In genomic region chr2:55621802-55622201, GRCh38 we compare ENCODE assay signal across 16 cellular contexts. TPM values are rescaled to one million over a fixed set of nuclear protein-coding genes. Genes with fewer than 3 reads are reported as not detected.
DNase-seq lines count a peak whose midpoint lies in the region; ATAC-seq, FAIRE-seq and TF ChIP-seq lines count a peak whose summit lies in the region.
"Had no signal": no experiment of that assay in that cellular context is flagged by ENCODE, and none has a peak within 500 bp of the region (broad histone marks: within the 10 kb centered on the region; RNA-seq: fewer than 3 reads in every experiment).

No MANE protein-coding gene starts in this region.

- peak overlapping the region; percentile 55 for H3K4me3 ChIP-seq in CD4-positive, CD25-positive, alpha-beta regulatory T cell (ENCODE audit: low read depth, low read length)
- H3K4me3 ChIP-seq in K562 (no peak overlapping the region), neural progenitor cell (no peak overlapping the region)

- no peaks in the 10 kb centered on the region for H3K27me3 ChIP-seq in CD4-positive, CD25-positive, alpha-beta regulatory T cell (ENCODE audit: control insufficient read depth, insufficient read depth, low read length)
- H3K27me3 ChIP-seq in K562 (ENCODE audit: control insufficient read depth in 2 of 2, insufficient read depth in 2 of 2, low read length in 2 of 2) (no peaks in the 10 kb centered on the region), neural progenitor cell (no peaks in the 10 kb centered on the region)

- no peak for FAIRE-seq in K562 (lab: Jason Lieb, UNC)
- FAIRE-seq: D721Med, GM18507 had no signal

- H4K20me1 ChIP-seq in K562 (replicated peaks; ENCODE audit: control insufficient read depth, insufficient read depth, low read length) (peaks cover 12% of the 10 kb centered on the region; the same call in 1 of the 2 replicates), neural progenitor cell (ENCODE audit: low read depth) (peaks cover 14% of the 10 kb centered on the region)

- no peaks in the 10 kb centered on the region for H3K9me3 ChIP-seq in CD4-positive, CD25-positive, alpha-beta regulatory T cell (ENCODE audit: control insufficient read depth in 2 of 2, low read length in 2 of 2)
- H3K9me3 ChIP-seq in K562 (replicated peaks; ENCODE audit: control insufficient read depth, insufficient read depth, low read depth, low read length) (no peaks in the 10 kb centered on the region), neural progenitor cell (ENCODE audit: low read depth) (no peaks in the 10 kb centered on the region)

- BruUV-seq in K562 (replicated peaks; lab: Mats Ljungman, UMichigan): no TSS peak

- H3K9ac ChIP-seq in K562 (ENCODE audit: insufficient read depth in 1 of 2, low read depth in 2 of 2, low read length in 2 of 2) (peak overlapping the region in 1 of 2 experiments; percentile 73; a peak in 2 of 4 replicates), neural progenitor cell (no peak overlapping the region)

- no peak overlapping the region for H3K27ac ChIP-seq in CD4-positive, CD25-positive, alpha-beta regulatory T cell (ENCODE audit: insufficient read depth, low read length, poor library complexity, severe bottlenecking)
- H3K27ac ChIP-seq in K562 (ENCODE audit: extremely low read depth, low read depth, low read length): no peak overlapping the region
- H3K27ac ChIP-seq in neural progenitor cell: no peak overlapping the region
- H3K27ac ChIP-seq: 22Rv1 had no signal

- peaks cover 60% of the 10 kb centered on the region for H3K4me1 Mint-ChIP-seq in activated T-cell treated with anti-CD3 and anti-CD28 coated beads, Interleukin-2, amount 50 U/mL, for 24 hours (ENCODE audit: low read depth)
- H3K4me1 Mint-ChIP-seq in CD4-positive, CD25-positive, alpha-beta regulatory T cell: peaks cover 23 to 59% (median 43%) of the 10 kb centered on the region in 4 donors
- peaks cover 19% of the 10 kb centered on the region for H3K4me1 Mint-ChIP-seq in neural progenitor cell

- peaks cover 64% of the 10 kb centered on the region for H3K4me1 ChIP-seq in CD4-positive, CD25-positive, alpha-beta regulatory T cell (ENCODE audit: control insufficient read depth, insufficient read depth, low read length, poor library complexity, severe bottlenecking)
- H3K4me1 ChIP-seq in K562 (replicated peaks in 1 of 2; ENCODE audit: control insufficient read depth in 2 of 2, insufficient read depth in 2 of 2, low read length in 2 of 2) (peaks cover 6 to 20% of the 10 kb centered on the region in 2 experiments; a peak in 4 of 5 replicates), neural progenitor cell (peaks cover 16% of the 10 kb centered on the region)

- peaks cover 66% of the 10 kb centered on the region for H3K36me3 Mint-ChIP-seq in activated T-cell treated with anti-CD3 and anti-CD28 coated beads, Interleukin-2, amount 50 U/mL, for 24 hours (ENCODE audit: low read depth)
- peaks cover 25% of the 10 kb centered on the region for H3K36me3 Mint-ChIP-seq in CD4-positive, CD25-positive, alpha-beta regulatory T cell
- H3K36me3 Mint-ChIP-seq in neural progenitor cell: peaks cover 6% of the 10 kb centered on the region

- H3K27me3 Mint-ChIP-seq in activated T-cell treated with anti-CD3 and anti-CD28 coated beads, Interleukin-2, amount 50 U/mL, for 24 hours: no peaks in the 10 kb centered on the region
- no peaks in the 10 kb centered on the region for H3K27me3 Mint-ChIP-seq in CD4-positive, CD25-positive, alpha-beta regulatory T cell
- H3K27me3 Mint-ChIP-seq in neural progenitor cell (ENCODE audit: insufficient read depth, low read depth): peaks cover 2% of the 10 kb centered on the region

- intact Hi-C loops in K562 (cut with micrococcal nuclease): no loop called here

- DNase-seq in activated T-cell treated with anti-CD3 and anti-CD28 coated beads, Interleukin-2, amount 50 U/mL, for 24 hours: no peak
- DNase-seq in activated T-cell treated with anti-CD3 and anti-CD28 coated beads, Interleukin-2, amount 50 U/mL, for 48 hours: no peak
- no peak for DNase-seq in CD4-positive, CD25-positive, alpha-beta regulatory T cell
- DNase-seq in K562 (ENCODE audit: extremely low read depth in 1 of 4, low spot score in 3 of 4) (no peak), neural progenitor cell (ENCODE audit: low spot score) (no peak), NCI-H2029 treated with DMSO at 0.1 percent for 48 hours (lab: John Stamatoyannopoulos, UW) (no peak), cortex of kidney (lab: John Stamatoyannopoulos, UW) (no peak)
- DNase-seq: C1 segment of cervical spinal cord; CD8-positive, alpha-beta T cell; COR-L47; GOT3; H9 had no signal

- H3K27ac Mint-ChIP-seq in activated T-cell treated with anti-CD3 and anti-CD28 coated beads, Interleukin-2, amount 50 U/mL, for 24 hours: peak overlapping the region; percentile 13
- H3K27ac Mint-ChIP-seq in CD4-positive, CD25-positive, alpha-beta regulatory T cell: peak overlapping the region in 1 of 3 donors; percentile 81
- no peak overlapping the region for H3K27ac Mint-ChIP-seq in neural progenitor cell

- H3K36me3 ChIP-seq in CD4-positive, CD25-positive, alpha-beta regulatory T cell (ENCODE audit: control insufficient read depth, insufficient read depth, low read length): peaks cover 21% of the 10 kb centered on the region
- H3K36me3 ChIP-seq in K562 (ENCODE audit: control insufficient read depth, insufficient read depth, low read length): peaks cover 30% of the 10 kb centered on the region
- no peaks in the 10 kb centered on the region for H3K36me3 ChIP-seq in neural progenitor cell

- peaks cover 3% of the 10 kb centered on the region for H3K9me1 ChIP-seq in K562 (ENCODE audit: control insufficient read depth, insufficient read depth, low read length)

- peaks cover 9% of the 10 kb centered on the region for H3F3A ChIP-seq in neural progenitor cell (ENCODE audit: low read depth)

- ATAC-seq in CD4-positive, CD25-positive, alpha-beta regulatory T cell (ENCODE audit: low read depth in 2 of 2): no peak
- ATAC-seq in K562 (no peak), HG03520 (IDR thresholded peaks at IDR 0.05; ENCODE audit: unreplicated experiment) (no peak)
- ATAC-seq: CD8-positive, alpha-beta T cell had no signal

- TF ChIP-seq RAD21 in K562 (CRISPR knock-in tag; conservative IDR thresholded peaks at IDR 0.05 in 1 of 2, IDR thresholded peaks at IDR 0.05 in 1 of 2): no peak

- H3K4me2 ChIP-seq in K562 (ENCODE audit: insufficient read depth, low read length) (no peak overlapping the region), neural progenitor cell (peak overlapping the region; percentile 56)

- TF ChIP-seq POLR2A in K562 (conservative IDR thresholded peaks at IDR 0.05): no peak

- H3K79me2 ChIP-seq in K562 (ENCODE audit: control insufficient read depth, insufficient read depth, low read length) (peaks cover 87% of the 10 kb centered on the region), neural progenitor cell (ENCODE audit: low read depth) (peaks cover 67% of the 10 kb centered on the region)

- POLR2A ChIA-PET in K562 (lab: Yijun Ruan, JAX): interaction anchor here (0.5 kb wide), 1 partner anchor 88 kb away, joined by 3 read pairs; no protein-coding TSS in a partner anchor

- H3K9me3 Mint-ChIP-seq in activated T-cell treated with anti-CD3 and anti-CD28 coated beads, Interleukin-2, amount 50 U/mL, for 24 hours: no peaks in the 10 kb centered on the region
- H3K9me3 Mint-ChIP-seq in CD4-positive, CD25-positive, alpha-beta regulatory T cell: no peaks in the 10 kb centered on the region
- no peaks in the 10 kb centered on the region for H3K9me3 Mint-ChIP-seq in neural progenitor cell
- H3K9me3 Mint-ChIP-seq: CD8-positive, alpha-beta T cell; H9 had no signal

- no peak overlapping the region for H3K4me3 Mint-ChIP-seq in activated T-cell treated with anti-CD3 and anti-CD28 coated beads, Interleukin-2, amount 50 U/mL, for 24 hours
- peak overlapping the region in 3 of 4 donors; percentile 7 to 68 (median 64) for H3K4me3 Mint-ChIP-seq in CD4-positive, CD25-positive, alpha-beta regulatory T cell
- H3K4me3 Mint-ChIP-seq in neural progenitor cell: no peak overlapping the region
- H3K4me3 Mint-ChIP-seq: H9 had no signal

- 86% methylated on average over 7 of the region's 7 CpGs for WGBS in K562 (ENCODE audit: insufficient coverage, low coverage, missing lambda C conversion rate)

- H2AFZ ChIP-seq in K562 (ENCODE audit: low read depth, low read length) (no peak overlapping the region), neural progenitor cell (replicated peaks) (no peak overlapping the region)

- CTCF ChIA-PET in K562 (lab: Yijun Ruan, JAX; ENCODE audit: low intra/inter-chr PET ratio): no interaction called here

- TF ChIP-seq CTCF in K562 (IDR thresholded peaks at IDR 0.05 in 2 of 3, conservative IDR thresholded peaks at IDR 0.05 in 1 of 3; ENCODE audit: insufficient read depth in 2 of 3, low read depth in 1 of 3, low read length in 3 of 3): no peak
- no peak for TF ChIP-seq CTCF in neural progenitor cell (IDR thresholded peaks at IDR 0.05)

- no peak for TF ChIP-seq EP300 in K562 (IDR thresholded peaks at IDR 0.05; ENCODE audit: low read length)

- in situ Hi-C loops in K562 (cut with MboI): no loop called here

TF ChIP-seq in K562, 482 proteins besides CTCF, POLR2A, EP300 and RAD21 (continues in another document):
- no peak for TF ChIP-seq ZNF354B (CRISPR knock-in tag; IDR thresholded peaks at IDR 0.05)

RNA-seq across cellular contexts. Expression of gene PPP4R3B, which starts 4.4 kb away (rescaled TPM):
- 81.5 TPM for total RNA-seq in CD4-positive, CD25-positive, alpha-beta regulatory T cell
- 10 to 100 TPM; 71.8 to 85.4 (median 75.9) TPM for polyA plus RNA-seq in CD4-positive, CD25-positive, alpha-beta regulatory T cell
- total RNA-seq in K562 (2011; cell fraction: chromatin; rRNA removed; ENCODE audit: low replicate concordance): 40.4 and 120 TPM in 2 replicates
- 17.2 and 19.1 TPM in 2 replicates for total RNA-seq in K562 (2011; cell fraction: nucleolus; rRNA removed)
- 40.8 and 59.5 TPM in 2 replicates for total RNA-seq in K562 (2011; cell fraction: nucleoplasm; rRNA removed)
- total RNA-seq in K562 (2014; rRNA removed): 35.3 and 43.5 TPM in 2 replicates
- total RNA-seq in K562 (2014; rRNA removed; fragmentation: Illumina TruSeq; extraction: Trizol): 51.6 and 57.3 TPM in 2 replicates
- 50.3 and 59.2 TPM in 2 replicates for total RNA-seq in K562 (2015; rRNA removed; fragmentation: Illumina TruSeq; extraction: Trizol)
- total RNA-seq in K562 (2021): 43.6 and 50.1 TPM in 2 replicates
- 31.1 and 41.9 TPM in 2 replicates for polyA plus RNA-seq in K562 (2011; rRNA removed)
- 10.5 and 16.0 TPM in 2 replicates for polyA plus RNA-seq in K562 (2011; cell fraction: cytosol; rRNA removed)
- 16.6 and 21.7 TPM in 2 replicates for polyA plus RNA-seq in K562 (2011; cell fraction: nucleus; rRNA removed)
- 32.9 and 35.6 TPM in 2 replicates for polyA plus RNA-seq in K562 (2012)
- 45.0 and 48.2 TPM in 2 replicates for polyA plus RNA-seq in K562 (2014; fragmentation: Illumina TruSeq; extraction: Trizol)
- polyA plus RNA-seq in K562 (2014; fragmentation: Nextera tagmentation; extraction: Ambion mirVana): 10 to 100 TPM; 13.2 to 15.7 TPM
- polyA plus RNA-seq in K562 (2014; rRNA removed): 35.2 and 35.6 TPM in 2 replicates
- polyA minus RNA-seq in K562 (2011; rRNA and poly(A)+ RNA removed): 51.3 and 56.4 TPM in 2 replicates
- 22.6 and 27.6 TPM in 2 replicates for polyA minus RNA-seq in K562 (2011; cell fraction: cytosol; rRNA and poly(A)+ RNA removed)
- polyA minus RNA-seq in K562 (2011; cell fraction: nucleus; rRNA and poly(A)+ RNA removed): 23.6 and 43.3 TPM in 2 replicates
- 44.1 and 71.2 TPM in 2 replicates for total RNA-seq in neural progenitor cell (ENCODE audit: low replicate concordance)

Comparison
In these comparisons a context has a peak if more than half of its experiments do, and no peak if none do; other contexts are left out.
1. H3K4me3 Mint-ChIP-seq: peak in CD4-positive, CD25-positive, alpha-beta regulatory T cell (3 of 4); none in activated T-cell treated with anti-CD3 and anti-CD28 coated beads, Interleukin-2, amount 50 U/mL, for 24 hours (single experiment) and neural progenitor cell (single experiment).